2 cellular contexts compared by ENCODE assay signal in the genomic region with DNA sequence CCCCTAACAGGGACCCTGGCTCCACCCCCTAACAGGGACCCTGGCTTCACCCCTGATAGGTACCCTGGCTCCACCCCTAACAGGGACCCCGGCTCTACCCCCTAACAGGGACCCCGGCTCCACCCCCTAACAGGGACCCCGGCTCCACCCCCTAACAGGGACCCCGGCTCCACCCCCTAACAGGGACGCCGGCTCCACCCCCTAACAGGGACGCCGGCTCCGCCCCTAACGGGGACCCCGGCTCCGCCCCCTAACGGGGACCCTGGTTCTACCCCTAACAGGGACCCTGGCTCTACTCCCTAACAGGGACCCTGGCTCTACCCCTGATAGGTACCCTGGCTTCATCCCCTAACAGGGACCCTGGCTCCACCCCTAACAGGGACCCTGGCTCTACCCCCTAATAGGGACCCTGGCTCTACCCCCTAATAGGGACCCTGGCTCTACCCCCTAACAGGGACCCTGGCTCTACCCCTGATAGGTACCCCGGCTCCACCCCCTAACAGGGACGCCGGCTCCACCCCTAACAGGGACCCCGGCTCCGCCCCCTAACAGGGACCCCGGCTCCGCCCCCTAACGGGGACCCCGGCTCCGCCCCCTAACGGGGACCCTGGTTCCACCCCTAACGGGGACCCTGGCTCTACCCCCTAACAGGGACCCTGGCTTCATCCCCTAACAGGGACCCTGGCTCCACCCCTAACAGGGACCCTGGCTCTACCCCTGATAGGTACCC. TPM values are rescaled to one million over a fixed set of nuclear protein-coding genes. Genes with fewer than 3 reads are reported as not detected.
"Had no signal": no experiment of that assay in that cellular context is flagged by ENCODE, and none has a peak within 500 bp of the region (broad histone marks: within the 10 kb centered on the region; RNA-seq: fewer than 3 reads in every experiment).

No MANE protein-coding gene starts in this region.

RNA-seq across cellular contexts. Expression of a gene that starts 58.7 kb away (rescaled TPM):
- total RNA-seq: activated T-helper 2 cell treated with anti-CD3 and anti-CD28 coated beads, Interferon-gamma antibody, Interleukin-2, Interleukin-4, amounts not matched to agents 10 μg/mL and 5 μg/mL and 100 μg/mL, durations not matched to agents 14 hours and 24 hours and 36 hours; T-helper 2 cell treated with Interferon-gamma antibody and Interleukin-4, amounts not matched to agents 100 ng/mL and 5 ng/mL, for 36 hours had no signal
